ENCODE assay signal across 11 cellular contexts in the genomic region with DNA sequence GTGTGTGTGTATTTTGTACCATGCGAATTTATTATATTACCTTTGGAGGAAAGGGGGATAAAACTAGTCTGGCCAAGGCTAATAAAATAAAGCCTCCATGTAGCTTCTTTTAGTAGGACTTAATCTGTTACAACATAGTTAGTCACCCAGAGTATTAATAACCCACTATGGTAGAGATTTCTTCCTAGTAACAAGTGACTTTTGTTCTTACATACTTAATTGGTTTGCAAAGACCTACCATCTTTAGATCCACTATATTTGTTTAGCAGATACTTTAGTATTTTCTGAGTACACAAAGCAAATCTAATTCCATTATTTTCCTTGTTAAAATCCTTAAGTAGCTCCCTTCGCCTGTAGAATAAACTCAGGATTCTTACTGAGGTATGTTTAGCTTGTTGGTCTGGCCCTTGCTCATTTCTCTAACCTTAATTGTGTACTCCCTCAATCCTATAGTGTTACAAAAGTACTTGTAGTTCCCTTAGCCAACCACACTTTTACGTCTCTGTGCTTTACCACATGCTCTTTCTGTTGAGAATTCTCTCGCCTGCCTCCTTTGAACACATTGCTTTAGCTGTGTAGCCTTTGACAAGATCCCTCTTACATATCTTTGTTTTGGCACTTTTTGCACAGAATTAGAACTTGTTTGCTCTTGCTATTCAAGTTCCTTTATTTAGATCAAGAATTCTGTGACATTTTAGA. TPM values are rescaled to one million over a fixed set of nuclear protein-coding genes. Genes with fewer than 3 reads are reported as not detected.
DNase-seq lines count a peak whose midpoint lies in the region; ATAC-seq and TF ChIP-seq lines count a peak whose summit lies in the region.
"Had no signal": no experiment of that assay in that cellular context is flagged by ENCODE, and none has a peak within 500 bp of the region (broad histone marks: within the 10 kb centered on the region; RNA-seq: fewer than 3 reads in every experiment).

No MANE protein-coding gene starts in this region.

- 98% methylated on average over 4 of the region's 4 CpGs for WGBS in mammary epithelial cell (ENCODE audit: low coverage, missing lambda C conversion rate)

- H4K20me1 ChIP-seq in BLaER1 treated with 17β-estradiol and CSF1 and Interleukin-3, amounts not matched to agents 10 nM and 100 nM, result peaks cover 17 to 100% (median 90%) of the 10 kb centered on the region in 11 experiments; a peak in 21 of 22 replicates
- H4K20me1 ChIP-seq in KMS-11 (ENCODE audit: insufficient read depth), result peaks cover 59% of the 10 kb centered on the region
- H4K20me1 ChIP-seq in mammary epithelial cell (ENCODE audit: insufficient read depth, low read length), result peaks cover 25% of the 10 kb centered on the region
- peaks cover 79% of the 10 kb centered on the region for H4K20me1 ChIP-seq in MM.1S (ENCODE audit: insufficient read depth, low read length)

- intact Hi-C loops in mammary epithelial cell (cut with micrococcal nuclease) (no loop called here), mucosa of descending colon (cut with DNase I, micrococcal nuclease) (no loop called here)

- H3K27ac ChIP-seq in BLaER1 treated with 17β-estradiol and CSF1 and Interleukin-3, amounts not matched to agents 10 nM and 100 nM, result peak overlapping the region in 7 of 11 experiments; percentile 2 to 38 (median 29); a peak in 13 of 22 replicates
- H3K27ac ChIP-seq in KMS-11 (no peak overlapping the region), mammary epithelial cell (ENCODE audit: insufficient read depth, low read depth, low read length) (no peak overlapping the region), MM.1S (ENCODE audit: low read length) (no peak overlapping the region)

- no peaks in the 10 kb centered on the region for H3K9me2 ChIP-seq in MM.1S (replicated peaks; ENCODE audit: insufficient read depth, low read length)

- H3K9me3 ChIP-seq in BLaER1 treated with 17β-estradiol and CSF1 and Interleukin-3, amounts not matched to agents 10 nM and 100 nM (replicated peaks in 1 of 11), result no peaks in the 10 kb centered on the region
- H3K9me3 ChIP-seq in mammary epithelial cell (replicated peaks; ENCODE audit: insufficient read depth, low read length) (no peaks in the 10 kb centered on the region), mucosa of descending colon (no peaks in the 10 kb centered on the region), MM.1S (replicated peaks; ENCODE audit: insufficient read depth, low read length) (no peaks in the 10 kb centered on the region)

- peaks cover 18% of the 10 kb centered on the region for H3F3A ChIP-seq in MM.1S (ENCODE audit: insufficient read depth, low read length)

- H3K4me2 ChIP-seq in BLaER1 treated with 17β-estradiol and CSF1 and Interleukin-3, amounts not matched to agents 10 nM and 100 nM, result peak overlapping the region; percentile 18 to 100 (median 89)
- H3K4me2 ChIP-seq in KMS-11 (peak overlapping the region; percentile 84; the same call in 1 of the 2 replicates), mammary epithelial cell (ENCODE audit: insufficient read depth, low read depth, low read length) (no peak overlapping the region), MM.1S (ENCODE audit: low read depth, low read length) (no peak overlapping the region)

- no TSS peak for BruUV-seq in mammary epithelial cell (replicated peaks; lab: Mats Ljungman, UMichigan)

- CTCF ChIA-PET in mammary epithelial cell (lab: Charles Lee; ENCODE audit: low non-redundant PET), result interaction anchor here (0.7 kb wide), 1 partner anchor 1238 kb away, joined by 3 read pairs; no protein-coding TSS in a partner anchor

- dilution Hi-C loops in mammary epithelial cell (cut with HindIII; ENCODE audit: low sequenced_read_pairs), result no loop called here

- in situ Hi-C loops in mammary epithelial cell (cut with MboI; ENCODE audit: low sequenced_read_pairs in 2 of 2), result no loop called here

- peak overlapping the region in 4 of 11 experiments; percentile 1 to 59 (median 22); a peak in 6 of 22 replicates for H3K9ac ChIP-seq in BLaER1 treated with 17β-estradiol and CSF1 and Interleukin-3, amounts not matched to agents 10 nM and 100 nM
- H3K9ac ChIP-seq in KMS-11 (no peak overlapping the region), mammary epithelial cell (ENCODE audit: insufficient read depth, low read length) (no peak overlapping the region), MM.1S (ENCODE audit: low read length) (no peak overlapping the region)

- H3K79me2 ChIP-seq in KMS-11 (ENCODE audit: insufficient read depth, low read depth), result peaks cover 94% of the 10 kb centered on the region
- peaks cover 100% of the 10 kb centered on the region for H3K79me2 ChIP-seq in mammary epithelial cell (ENCODE audit: insufficient read depth, low read length)
- H3K79me2 ChIP-seq in MM.1S (ENCODE audit: low read length), result peaks cover 98% of the 10 kb centered on the region

- H2AFZ ChIP-seq in KMS-11 (ENCODE audit: low read depth) (no peak overlapping the region), mammary epithelial cell (ENCODE audit: low read depth, low read length) (no peak overlapping the region), MM.1S (ENCODE audit: low read length) (no peak overlapping the region)

- H3K36me3 ChIP-seq in BLaER1 treated with 17β-estradiol and CSF1 and Interleukin-3, amounts not matched to agents 10 nM and 100 nM, result peaks cover 36 to 66% (median 48%) of the 10 kb centered on the region in 11 experiments
- H3K36me3 ChIP-seq in KMS-11 (ENCODE audit: insufficient read depth), result peaks cover 8% of the 10 kb centered on the region; the same call in 1 of the 2 replicates
- H3K36me3 ChIP-seq in mammary epithelial cell (ENCODE audit: insufficient read depth, low read length), result peaks cover 11% of the 10 kb centered on the region
- peaks cover 12% of the 10 kb centered on the region for H3K36me3 ChIP-seq in mucosa of descending colon (ENCODE audit: low read depth)
- H3K36me3 ChIP-seq in MM.1S (replicated peaks; ENCODE audit: insufficient read depth, low read length), result peaks cover 17% of the 10 kb centered on the region; the same call in 1 of the 2 replicates

- H3K4me1 ChIP-seq in BLaER1 treated with 17β-estradiol and CSF1 and Interleukin-3, amounts not matched to agents 10 nM and 100 nM, result peaks cover 53 to 89% (median 76%) of the 10 kb centered on the region in 10 experiments
- H3K4me1 ChIP-seq in KMS-11 (ENCODE audit: low read depth, poor library complexity, severe bottlenecking) (peaks cover 50% of the 10 kb centered on the region), mammary epithelial cell (ENCODE audit: insufficient read depth, low read length) (no peaks in the 10 kb centered on the region), mucosa of descending colon (ENCODE audit: low read depth) (peaks cover 29% of the 10 kb centered on the region), MM.1S (ENCODE audit: low read length) (peaks cover 22% of the 10 kb centered on the region)

- H3K27me3 ChIP-seq in BLaER1 treated with 17β-estradiol and CSF1 and Interleukin-3, amounts not matched to agents 10 nM and 100 nM, result no peaks in the 10 kb centered on the region
- H3K27me3 ChIP-seq in KMS-11 (ENCODE audit: insufficient read depth, low read depth) (no peaks in the 10 kb centered on the region), mammary epithelial cell (ENCODE audit: insufficient read depth, low read length) (no peaks in the 10 kb centered on the region), MM.1S (replicated peaks; ENCODE audit: insufficient read depth, low read length) (no peaks in the 10 kb centered on the region)

- DNase-seq in mammary epithelial cell (peak; percentile 47), mucosa of descending colon (no peak), mucosa of gallbladder (ENCODE audit: low spot score) (no peak), MM.1S (no peak)
- DNase-seq: activated CD4-positive, alpha-beta T cell treated with anti-CD3 and anti-CD28 coated beads for 1 hour; left cardiac atrium; NCI-H526 had no signal

- ATAC-seq in mucosa of descending colon (peak; percentile 27), GM19035 (IDR thresholded peaks at IDR 0.05; ENCODE audit: unreplicated experiment) (no peak), GM21528 (IDR thresholded peaks at IDR 0.05; ENCODE audit: low FRiP score, unreplicated experiment) (no peak)

- H3K4me3 ChIP-seq in BLaER1 treated with 17β-estradiol and CSF1 and Interleukin-3, amounts not matched to agents 10 nM and 100 nM, result peak overlapping the region in 1 of 10 experiments; percentile 42; a peak in 1 of 20 replicates
- H3K4me3 ChIP-seq in KMS-11 (IDR thresholded peaks at IDR 0.05; ENCODE audit: insufficient read depth, low read depth, low read length) (no peak overlapping the region), mammary epithelial cell (replicated peaks in 1 of 3; ENCODE audit: insufficient read depth in 1 of 3, low read depth in 2 of 3, low read length in 3 of 3) (no peak overlapping the region), mucosa of descending colon (no peak overlapping the region), MM.1S (ENCODE audit: low read length) (no peak overlapping the region)

- TF ChIP-seq CTCF in KMS-11 (conservative IDR thresholded peaks at IDR 0.05; ENCODE audit: low read depth, low read length) (no peak), mammary epithelial cell (conservative IDR thresholded peaks at IDR 0.05 in 1 of 2, IDR thresholded peaks at IDR 0.05 in 1 of 2; ENCODE audit: extremely low read depth in 1 of 2, insufficient read depth in 1 of 2, low read depth in 1 of 2, low read length in 2 of 2) (no peak), mucosa of descending colon (IDR thresholded peaks at IDR 0.05) (no peak), MM.1S (IDR thresholded peaks at IDR 0.05; ENCODE audit: low read length) (no peak)

RNA-seq across cellular contexts. Expression of gene CLTC, which starts 23.6 kb away (rescaled TPM):
- total RNA-seq in mammary epithelial cell (100 to 1,000 TPM; 266 to 356 TPM), mucosa of descending colon (100 to 1,000 TPM; 264 to 306 (median 286) TPM), mucosa of gallbladder (246 TPM)
- polyA plus RNA-seq in mammary epithelial cell, result 267 TPM
- polyA minus RNA-seq in mammary epithelial cell, result 336 TPM

Comparison
In these comparisons a context has a peak if more than half of its experiments do, and no peak if none do; other contexts are left out.
1. H3K27ac ChIP-seq: peak in BLaER1 treated with 17β-estradiol and CSF1 and Interleukin-3, amounts not matched to agents 10 nM and 100 nM (7 of 11); none in KMS-11 (single experiment), mammary epithelial cell (single experiment) and MM.1S (single experiment).
2. H3K4me2 ChIP-seq: peak in BLaER1 treated with 17β-estradiol and CSF1 and Interleukin-3, amounts not matched to agents 10 nM and 100 nM (11 of 11) and KMS-11 (single experiment); none in mammary epithelial cell (single experiment) and MM.1S (single experiment).